ENCODE assay signal across 8 cellular contexts in genomic region chr5:171630047-171630669, GRCh38.
DNase-seq lines count a peak whose midpoint lies in the region; ATAC-seq and TF ChIP-seq lines count a peak whose summit lies in the region.

No MANE protein-coding gene starts in this region.

- H3K36me3 Mint-ChIP-seq in natural killer cell treated with Interleukin-12 subunit alpha and Interleukin-12 subunit beta and Interleukin-15 and Interleukin-18, amount 100 ng/mL, for 72 hours, result no peaks in the 10 kb centered on the region

- DNase-seq in left ventricle myocardium superior (peak; percentile 75), spleen (no peak), germinal center (ENCODE audit: low spot score) (no peak)
- no peak for DNase-seq in natural killer cell treated with Interleukin-12 subunit alpha and Interleukin-12 subunit beta and Interleukin-15 and Interleukin-18, amount 100 ng/mL, for 72 hours (ENCODE audit: low spot score)

- no peak overlapping the region for H3K4me3 Mint-ChIP-seq in natural killer cell treated with Interleukin-12 subunit alpha and Interleukin-12 subunit beta and Interleukin-15 and Interleukin-18, amount 100 ng/mL, for 72 hours

- no peak overlapping the region for H3K27ac Mint-ChIP-seq in natural killer cell treated with Interleukin-12 subunit alpha and Interleukin-12 subunit beta and Interleukin-15 and Interleukin-18, amount 100 ng/mL, for 72 hours

- no peaks in the 10 kb centered on the region for H3K9me3 Mint-ChIP-seq in natural killer cell treated with Interleukin-12 subunit alpha and Interleukin-12 subunit beta and Interleukin-15 and Interleukin-18, amount 100 ng/mL, for 72 hours

- no peaks in the 10 kb centered on the region for H3K4me1 Mint-ChIP-seq in natural killer cell treated with Interleukin-12 subunit alpha and Interleukin-12 subunit beta and Interleukin-15 and Interleukin-18, amount 100 ng/mL, for 72 hours (ENCODE audit: low read depth in 2 of 2)

- intact Hi-C loops in left ventricle myocardium superior (cut with micrococcal nuclease), result loop anchor here (5.0 kb wide), 1 partner anchor 277 kb away; no protein-coding TSS in a partner anchor
- intact Hi-C loops in spleen (cut with DNase I; ENCODE audit: low total_unique reads), result no loop called here

- peak; percentile 97 for ATAC-seq in left ventricle myocardium superior
- no peak for ATAC-seq in HG03521 (IDR thresholded peaks at IDR 0.05; ENCODE audit: unreplicated experiment)
- ATAC-seq in natural killer cell treated with Interleukin-12 subunit alpha and Interleukin-12 subunit beta and Interleukin-15 and Interleukin-18, amount 100 ng/mL, for 72 hours, result no peak

- H3K36me3 ChIP-seq in HUES64 (ENCODE audit: insufficient read depth, low read length) (no peaks in the 10 kb centered on the region), spleen (no peaks in the 10 kb centered on the region)

- H3K27ac ChIP-seq in C4-2B (no peak overlapping the region), HUES64 (ENCODE audit: low read depth, low read length) (no peak overlapping the region), spleen (no peak overlapping the region)

- H3K27me3 ChIP-seq in HUES64 (ENCODE audit: insufficient read depth, low read length), result peaks cover 62% of the 10 kb centered on the region
- peaks cover 0 to 45% (median 7%) of the 10 kb centered on the region in 7 donors for H3K27me3 ChIP-seq in spleen (replicated peaks in 1 of 7)

- no peak overlapping the region for H3K9ac ChIP-seq in HUES64 (ENCODE audit: low read depth, low read length)

- H3K4me3 ChIP-seq in HUES64 (ENCODE audit: low read length) (peak overlapping the region; percentile 40), WI38 (ENCODE audit: low read depth, low read length) (peak overlapping the region; percentile 29; the same call in 1 of the 2 replicates), spleen (peak overlapping the region in 1 of 8 donors; percentile 11)

- H3K27me3 Mint-ChIP-seq in natural killer cell treated with Interleukin-12 subunit alpha and Interleukin-12 subunit beta and Interleukin-15 and Interleukin-18, amount 100 ng/mL, for 72 hours, result peaks cover 38 to 43% of the 10 kb centered on the region in 2 donors

- H3K4me1 ChIP-seq in HUES64 (ENCODE audit: insufficient read depth, low read length) (no peaks in the 10 kb centered on the region), spleen (peaks cover 0 to 44% (median 26%) of the 10 kb centered on the region in 6 donors)

- H3K9me3 ChIP-seq in HUES64 (ENCODE audit: insufficient read depth, low read depth, low read length) (no peaks in the 10 kb centered on the region), spleen (no peaks in the 10 kb centered on the region)

- TF ChIP-seq CTCF in C4-2B (conservative IDR thresholded peaks at IDR 0.05) (peak; percentile 80), WI38 (IDR thresholded peaks at IDR 0.05; ENCODE audit: low read depth, low read length) (peak; percentile 46), spleen (IDR thresholded peaks at IDR 0.05 in 8 of 11, conservative IDR thresholded peaks at IDR 0.05 in 3 of 11) (peak in 7 of 11 experiments; percentile 19 to 44 (median 29))

- no peak for TF ChIP-seq POLR2A in spleen (IDR thresholded peaks at IDR 0.05)

- 12% methylated on average over 32 of the region's 32 CpGs for WGBS in HUES64
- WGBS in spleen, 5 donors, result 9 to 38% (median 20%) methylated on average over 24 to 32 of the region's 32 CpGs

Comparison
In these comparisons a context has a peak if more than half of its experiments do, and no peak if none do; other contexts are left out.
1. CTCF ChIP-seq: peak in every context shown above with its lines; median percentile 80 in C4-2B; 46 in WI38; 29 in spleen.